9 cellular contexts compared by ENCODE assay signal in genomic region chr19:42435316-42435715, GRCh38. TPM values are rescaled to one million over a fixed set of nuclear protein-coding genes. Genes with fewer than 3 reads are reported as not detected.
"Had no signal": no experiment of that assay in that cellular context is flagged by ENCODE, and none has a peak within 500 bp of the region (broad histone marks: within the 10 kb centered on the region; RNA-seq: fewer than 3 reads in every experiment).

No MANE protein-coding gene starts in this region.

- H3K27ac Mint-ChIP-seq: GM23338, H9, HFFc6, IgD-negative memory B cell had no signal

- H3K4me3 ChIP-seq: GM23338 had no signal

- H3K27ac ChIP-seq: HL-60 had no signal

- H3K36me3 Mint-ChIP-seq: IgD-negative memory B cell had no signal

- H3K9me3 Mint-ChIP-seq: GM23338, H9, HFFc6, IgD-negative memory B cell had no signal

- DNase-seq: H9, HCEC 1CT, HFFc6 had no signal

- H3K4me3 Mint-ChIP-seq: GM23338, H9, HFFc6, IgD-negative memory B cell had no signal

- ATAC-seq: GM23338, HepG2 had no signal

RNA-seq across cellular contexts. Expression of gene CXCL17, which starts 7.4 kb away (rescaled TPM):
- total RNA-seq: GM23338, H1, H9, HepG2, HFFc6, HT1080 had no signal

RNA-seq across cellular contexts. Expression of gene LIPE, which starts 8.1 kb away (rescaled TPM):
- total RNA-seq: HepG2, HT1080 had no signal

RNA-seq across cellular contexts. Expression of gene CNFN, which starts 45.2 kb away (rescaled TPM):
- total RNA-seq: HT1080 had no signal
